Comparison of ENCODE assay signal across 21 cellular contexts in the genomic region with DNA sequence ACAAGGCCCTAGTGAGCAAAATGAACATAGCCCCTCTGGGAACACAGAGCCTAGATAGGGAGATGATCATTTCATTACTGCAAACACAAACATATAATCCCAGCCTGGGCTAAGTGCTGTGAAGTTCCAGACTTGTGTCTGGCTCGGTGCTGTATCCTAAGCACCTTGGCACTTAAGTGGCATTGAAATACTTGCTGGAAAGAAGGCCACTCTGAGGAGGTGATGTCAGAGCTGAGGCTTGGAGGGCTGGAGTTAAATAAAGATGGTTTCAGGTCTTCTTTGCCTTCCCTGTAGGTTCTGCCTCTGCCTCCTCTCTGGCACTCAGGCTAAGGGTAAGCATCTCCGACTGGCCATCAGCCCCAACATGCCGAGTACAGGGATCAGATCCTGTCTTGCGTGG. TPM values are rescaled to one million over a fixed set of nuclear protein-coding genes. Genes with fewer than 3 reads are reported as not detected.
DNase-seq lines count a peak whose midpoint lies in the region; ATAC-seq and TF ChIP-seq lines count a peak whose summit lies in the region.
"Had no signal": no experiment of that assay in that cellular context is flagged by ENCODE, and none has a peak within 500 bp of the region (broad histone marks: within the 10 kb centered on the region; RNA-seq: fewer than 3 reads in every experiment).

No MANE protein-coding gene starts in this region.

- H3K4me1 Mint-ChIP-seq in glutamatergic neuron (ENCODE audit: low read depth, unreplicated experiment): peaks cover 40% of the 10 kb centered on the region
- peaks cover 30% of the 10 kb centered on the region for H3K4me1 Mint-ChIP-seq in stimulated activated effector memory CD8-positive, alpha-beta T cell treated with anti-CD3 and anti-CD28 coated beads, Interleukin-12 subunit alpha, Interleukin-12 subunit beta, amount 100 ng/mL, for 72 hours

- H3K36me3 Mint-ChIP-seq in glutamatergic neuron (ENCODE audit: unreplicated experiment): no peaks in the 10 kb centered on the region
- no peaks in the 10 kb centered on the region for H3K36me3 Mint-ChIP-seq in stimulated activated effector memory CD8-positive, alpha-beta T cell treated with anti-CD3 and anti-CD28 coated beads, Interleukin-12 subunit alpha, Interleukin-12 subunit beta, amount 100 ng/mL, for 72 hours

- peaks cover 9% of the 10 kb centered on the region for H3K9me3 Mint-ChIP-seq in glutamatergic neuron (ENCODE audit: unreplicated experiment)
- no peaks in the 10 kb centered on the region for H3K9me3 Mint-ChIP-seq in stimulated activated effector memory CD8-positive, alpha-beta T cell treated with anti-CD3 and anti-CD28 coated beads, Interleukin-12 subunit alpha, Interleukin-12 subunit beta, amount 100 ng/mL, for 72 hours

- H3K4me3 Mint-ChIP-seq in glutamatergic neuron (ENCODE audit: unreplicated experiment): peak overlapping the region; percentile 77
- peak overlapping the region; percentile 74 for H3K4me3 Mint-ChIP-seq in stimulated activated effector memory CD8-positive, alpha-beta T cell treated with anti-CD3 and anti-CD28 coated beads, Interleukin-12 subunit alpha, Interleukin-12 subunit beta, amount 100 ng/mL, for 72 hours

- peaks cover 10% of the 10 kb centered on the region for H3K27me3 Mint-ChIP-seq in glutamatergic neuron (ENCODE audit: unreplicated experiment)

- TF ChIP-seq CTCF in glutamatergic neuron (IDR thresholded peaks at IDR 0.05; ENCODE audit: partially characterized antibody, unreplicated experiment): no peak

- no peak for ATAC-seq in stimulated activated effector memory CD8-positive, alpha-beta T cell treated with anti-CD3 and anti-CD28 coated beads, Interleukin-12 subunit alpha, Interleukin-12 subunit beta, amount 100 ng/mL, for 72 hours
- ATAC-seq in GM18519 (IDR thresholded peaks at IDR 0.05; ENCODE audit: low FRiP score, unreplicated experiment): no peak

- DNase-seq in DMS 273 (lab: John Stamatoyannopoulos, UW; ENCODE audit: unreplicated experiment) (peak; percentile 65), DMS 273 treated with DMSO at 0.1 percent for 48 hours (lab: John Stamatoyannopoulos, UW) (no peak), NCI-H69 (lab: John Stamatoyannopoulos, UW) (peak; percentile 39), glutamatergic neuron (no peak), cerebellum (ENCODE audit: low spot score) (no peak)
- DNase-seq in stimulated activated effector memory CD8-positive, alpha-beta T cell treated with anti-CD3 and anti-CD28 coated beads, Interleukin-12 subunit alpha, Interleukin-12 subunit beta, amount 100 ng/mL, for 72 hours (ENCODE audit: low spot score in 2 of 2): no peak
- DNase-seq in activated CD8-positive, alpha-beta memory T cell treated with anti-CD3 and anti-CD28 coated beads for 24 hours: no peak
- DNase-seq: 8988T; amniotic stem cell; central memory CD4-positive, alpha-beta T cell; GOT3; mammary epithelial cell; MG63; NCI-H1436 treated with DMSO at 0.1 percent for 48 hours; NCI-H345; SHP77; stimulated activated CD4-positive, alpha-beta T cell treated with anti-CD3 and anti-CD28 coated beads, Interleukin-4, amount 100 ng/mL, for 4 hours had no signal

- peak overlapping the region; percentile 64 for H3K27ac Mint-ChIP-seq in glutamatergic neuron (ENCODE audit: unreplicated experiment)
- H3K27ac Mint-ChIP-seq in stimulated activated effector memory CD8-positive, alpha-beta T cell treated with anti-CD3 and anti-CD28 coated beads, Interleukin-12 subunit alpha, Interleukin-12 subunit beta, amount 100 ng/mL, for 72 hours: no peak overlapping the region

RNA-seq across cellular contexts. Expression of a gene that starts 2.4 kb away (rescaled TPM):
- total RNA-seq in glutamatergic neuron (ENCODE audit: unreplicated experiment): 2.2 TPM
- 32.8 TPM for total RNA-seq in cerebellum
- total RNA-seq: OCI-LY7; T-helper 1 cell treated with Interleukin-12 subunit alpha and Interleukin-12 subunit beta and Interleukin-4 antibody, amounts not matched to agents 30 ng/mL and 1 ng/mL, for 36 hours had no signal

RNA-seq across cellular contexts. Expression of a gene that starts 11.1 kb away (rescaled TPM):
- total RNA-seq in glutamatergic neuron (ENCODE audit: unreplicated experiment): 14.0 TPM
- total RNA-seq in cerebellum: 15.6 TPM

RNA-seq across cellular contexts. Expression of a gene that starts 25.6 kb away (rescaled TPM):
- total RNA-seq in glutamatergic neuron (ENCODE audit: unreplicated experiment): 0.12 TPM
- 0.18 TPM for total RNA-seq in cerebellum
- total RNA-seq: fibroblast of lung had no signal

RNA-seq across cellular contexts. Expression of a gene that starts 49.9 kb away (rescaled TPM):
- total RNA-seq in glutamatergic neuron (ENCODE audit: unreplicated experiment) (2.5 TPM), cerebellum (0.91 TPM)

Comparison
In these comparisons a context has a peak if more than half of its experiments do, and no peak if none do; other contexts are left out.
1. DNase-seq: peak in DMS 273 (single experiment) and NCI-H69 (single experiment); none in DMS 273 treated with DMSO at 0.1 percent for 48 hours (single experiment), glutamatergic neuron (single experiment), stimulated activated effector memory CD8-positive, alpha-beta T cell treated with anti-CD3 and anti-CD28 coated beads, Interleukin-12 subunit alpha, Interleukin-12 subunit beta, amount 100 ng/mL, for 72 hours (0 of 2), activated CD8-positive, alpha-beta memory T cell treated with anti-CD3 and anti-CD28 coated beads for 24 hours (single experiment) and cerebellum (single experiment).
2. RNA of a gene that starts 2.4 kb away (total RNA-seq): 32.8 TPM in cerebellum (single experiment); 2.2 TPM in glutamatergic neuron (single experiment); every median in the first group is over 10 times any median in the second.